Comparison of ENCODE assay signal across 18 cellular contexts in genomic region chr7:87882538-87882937, GRCh38. TPM values are rescaled to one million over a fixed set of nuclear protein-coding genes. Genes with fewer than 3 reads are reported as not detected.
DNase-seq lines count a peak whose midpoint lies in the region; ATAC-seq and TF ChIP-seq lines count a peak whose summit lies in the region.
"Had no signal": no experiment of that assay in that cellular context is flagged by ENCODE, and none has a peak within 500 bp of the region (broad histone marks: within the 10 kb centered on the region; RNA-seq: fewer than 3 reads in every experiment).

No MANE protein-coding gene starts in this region.

- H3K27ac ChIP-seq in DND-41 (ENCODE audit: low read length): no peak overlapping the region
- H3K27ac ChIP-seq: BLaER1 had no signal

- no peak for ATAC-seq in DND-41 (ENCODE audit: insufficient read depth, low read depth)
- ATAC-seq in HG03175 (IDR thresholded peaks at IDR 0.05; ENCODE audit: unreplicated experiment): peak; percentile 46
- ATAC-seq in T-helper 17 cell: no peak
- no peak for ATAC-seq in stimulated activated memory B cell treated with anti-CD40 and anti-IgM and Interleukin-4, amounts not matched to agents 10 μg/mL and 1 μg/mL and 100 μg/mL, for 72 hours
- ATAC-seq in HG02623 (IDR thresholded peaks at IDR 0.05; ENCODE audit: unreplicated experiment): no peak
- no peak for ATAC-seq in GM21619 (IDR thresholded peaks at IDR 0.05; ENCODE audit: unreplicated experiment)
- ATAC-seq: GM23338, K562 had no signal

- 0 out of 2 replicates have a peak overlapping the region, but pooled peaks have one; percentile 18 for H3K9ac ChIP-seq in DND-41 (ENCODE audit: low read depth, low read length)
- H3K9ac ChIP-seq: BLaER1 had no signal

- no peak for DNase-seq in DND-41
- DNase-seq in T-helper 17 cell: no peak
- DNase-seq in NCI-H2107 treated with DMSO at 0.1 percent for 48 hours (lab: John Stamatoyannopoulos, UW; ENCODE audit: unreplicated experiment): no peak
- DNase-seq: 8988T; CD4-positive, alpha-beta memory T cell; DMS153; DMS79; EL; H7; IMR-90 had no signal

- peaks cover 4% of the 10 kb centered on the region for H3K36me3 Mint-ChIP-seq in T-helper 17 cell (ENCODE audit: low read depth)
- peaks cover 36% of the 10 kb centered on the region for H3K36me3 Mint-ChIP-seq in stimulated activated memory B cell treated with anti-CD40 and anti-IgM and Interleukin-4, amounts not matched to agents 10 μg/mL and 1 μg/mL and 100 μg/mL, for 72 hours

- H3K9me3 Mint-ChIP-seq in stimulated activated memory B cell treated with anti-CD40 and anti-IgM and Interleukin-4, amounts not matched to agents 10 μg/mL and 1 μg/mL and 100 μg/mL, for 72 hours: no peaks in the 10 kb centered on the region
- H3K9me3 Mint-ChIP-seq: CD14-positive monocyte; CD4-positive, alpha-beta memory T cell; GM23338 had no signal

- peak overlapping the region; percentile 94; the same call in 1 of the 2 replicates for H3K4me2 ChIP-seq in DND-41 (ENCODE audit: insufficient read depth, low read length)
- H3K4me2 ChIP-seq: BLaER1, GM23338 had no signal

- H3K4me3 ChIP-seq in DND-41 (ENCODE audit: low read depth in 1 of 2, low read length in 2 of 2): no peak overlapping the region
- H3K4me3 ChIP-seq: BLaER1, GM23338, K562 had no signal

- peaks cover 24% of the 10 kb centered on the region for H3K4me1 Mint-ChIP-seq in T-helper 17 cell
- H3K4me1 Mint-ChIP-seq in stimulated activated memory B cell treated with anti-CD40 and anti-IgM and Interleukin-4, amounts not matched to agents 10 μg/mL and 1 μg/mL and 100 μg/mL, for 72 hours: peaks cover 14% of the 10 kb centered on the region

- H3K27ac Mint-ChIP-seq in T-helper 17 cell: peak overlapping the region; percentile 21
- H3K27ac Mint-ChIP-seq in stimulated activated memory B cell treated with anti-CD40 and anti-IgM and Interleukin-4, amounts not matched to agents 10 μg/mL and 1 μg/mL and 100 μg/mL, for 72 hours: peak overlapping the region; percentile 26
- H3K27ac Mint-ChIP-seq: GM23338 had no signal

- no peak for TF ChIP-seq CTCF in DND-41 (IDR thresholded peaks at IDR 0.05; ENCODE audit: borderline replicate concordance, extremely low read depth, low read length, poor library complexity, severe bottlenecking)

- H2AFZ ChIP-seq in DND-41 (ENCODE audit: low read depth, low read length): no peak overlapping the region
- H2AFZ ChIP-seq: GM23338 had no signal

- peaks cover 96% of the 10 kb centered on the region for H3K79me2 ChIP-seq in DND-41 (ENCODE audit: insufficient read depth, low read length)

- H3K36me3 ChIP-seq in DND-41 (ENCODE audit: insufficient read depth, low read length): peaks cover 85% of the 10 kb centered on the region

- peaks cover 28% of the 10 kb centered on the region; the same call in 1 of the 2 replicates for H4K20me1 ChIP-seq in DND-41 (ENCODE audit: insufficient read depth, low read length)

- H3K4me1 ChIP-seq in DND-41 (ENCODE audit: insufficient read depth, low read length): peaks cover 46% of the 10 kb centered on the region

- no peak overlapping the region for H3K4me3 Mint-ChIP-seq in T-helper 17 cell
- no peak overlapping the region for H3K4me3 Mint-ChIP-seq in stimulated activated memory B cell treated with anti-CD40 and anti-IgM and Interleukin-4, amounts not matched to agents 10 μg/mL and 1 μg/mL and 100 μg/mL, for 72 hours
- H3K4me3 Mint-ChIP-seq: CD14-positive monocyte; CD4-positive, alpha-beta memory T cell; GM23338 had no signal

- no peaks in the 10 kb centered on the region for H3K9me3 ChIP-seq in DND-41 (ENCODE audit: insufficient read depth, low read length, severe bottlenecking)
- H3K9me3 ChIP-seq in T-helper 17 cell (ENCODE audit: control insufficient read depth, low read length, poor library complexity, severe bottlenecking): no peaks in the 10 kb centered on the region
- H3K9me3 ChIP-seq: BLaER1 had no signal

- H3K27me3 Mint-ChIP-seq in T-helper 17 cell: no peaks in the 10 kb centered on the region
- no peaks in the 10 kb centered on the region for H3K27me3 Mint-ChIP-seq in stimulated activated memory B cell treated with anti-CD40 and anti-IgM and Interleukin-4, amounts not matched to agents 10 μg/mL and 1 μg/mL and 100 μg/mL, for 72 hours
- H3K27me3 Mint-ChIP-seq: CD4-positive, alpha-beta memory T cell had no signal

- no peaks in the 10 kb centered on the region for H3K27me3 ChIP-seq in DND-41 (ENCODE audit: insufficient read depth, low read length, poor library complexity)
- H3K27me3 ChIP-seq: BLaER1 had no signal

RNA-seq across cellular contexts. Expression of gene DBF4, which starts 6.2 kb away (rescaled TPM):
- total RNA-seq in T-helper 17 cell: 10 to 100 TPM; 40.8 to 56.7 TPM

RNA-seq across cellular contexts. Expression of gene SLC25A40, which starts 6.4 kb away (rescaled TPM):
- 10 to 100 TPM; 13.8 to 20.2 TPM for total RNA-seq in T-helper 17 cell

RNA-seq across cellular contexts. Expression of gene ADAM22, which starts 51.5 kb away (rescaled TPM):
- total RNA-seq in T-helper 17 cell: 1 to 10 TPM; 2.0 to 3.0 TPM
